Comparison of ENCODE assay signal across 15 cellular contexts in the genomic region with DNA sequence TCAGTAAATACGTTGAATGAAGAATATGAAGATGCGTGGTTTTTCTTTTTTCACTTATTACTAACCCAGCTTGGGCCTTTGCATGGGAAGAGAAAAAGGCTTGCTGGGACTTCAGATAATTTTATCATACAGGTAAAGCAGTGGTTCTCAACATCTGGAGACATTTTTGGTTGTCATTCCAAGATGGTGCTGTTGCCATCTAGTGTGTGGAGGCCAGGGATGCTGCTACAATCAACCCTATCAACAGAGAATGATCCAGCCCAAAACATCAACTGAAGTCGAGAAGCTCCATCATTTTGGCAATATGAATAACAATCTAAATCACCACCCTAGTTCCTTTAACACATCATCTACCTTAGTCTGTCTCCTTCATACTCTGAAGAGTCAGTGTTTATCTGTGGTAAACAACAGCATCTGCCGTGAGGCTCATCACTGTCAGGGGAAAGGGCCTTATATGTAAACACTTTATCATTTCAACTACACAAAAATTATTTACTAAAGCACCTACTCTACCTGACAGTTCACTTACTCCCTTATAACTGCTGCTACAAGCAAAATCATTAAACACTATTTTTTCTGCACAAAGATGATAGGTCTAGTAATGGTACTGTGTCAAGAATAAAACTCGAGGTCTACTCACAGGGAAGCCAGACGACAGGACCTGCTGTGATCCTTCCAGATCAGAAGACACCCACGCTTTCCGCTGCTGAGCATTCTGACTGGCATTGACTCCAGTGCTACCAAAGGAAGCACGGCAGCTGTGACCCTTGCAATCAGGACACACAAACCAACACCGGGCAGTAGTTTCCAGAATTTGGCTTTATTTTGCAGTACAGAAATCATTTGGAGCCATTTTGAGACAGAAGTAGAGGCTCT. TPM values are rescaled to one million over a fixed set of nuclear protein-coding genes. Genes with fewer than 3 reads are reported as not detected.
DNase-seq lines count a peak whose midpoint lies in the region; ATAC-seq and TF ChIP-seq lines count a peak whose summit lies in the region.
"Had no signal": no experiment of that assay in that cellular context is flagged by ENCODE, and none has a peak within 500 bp of the region (broad histone marks: within the 10 kb centered on the region; RNA-seq: fewer than 3 reads in every experiment).

No MANE protein-coding gene starts in this region.

- peak; percentile 12 for ATAC-seq in activated CD8-positive, alpha-beta memory T cell treated with anti-CD3 and anti-CD28 coated beads, Interleukin-2, amount 10 ng/mL, durations not matched to agents 7 days and 5 days
- ATAC-seq: sciatic nerve had no signal

- H3K27me3 Mint-ChIP-seq in activated CD8-positive, alpha-beta memory T cell treated with anti-CD3 and anti-CD28 coated beads, Interleukin-2, amount 10 ng/mL, durations not matched to agents 7 days and 5 days: no peaks in the 10 kb centered on the region
- no peaks in the 10 kb centered on the region; the same call in 1 of the 2 replicates for H3K27me3 Mint-ChIP-seq in HFFc6 (ENCODE audit: insufficient read depth)
- no peaks in the 10 kb centered on the region for H3K27me3 Mint-ChIP-seq in activated naive CD8-positive, alpha-beta T cell treated with anti-CD3 and anti-CD28 coated beads for 36 hours
- H3K27me3 Mint-ChIP-seq in nephron progenitor cell (ENCODE audit: low read depth, poor library complexity): no peaks in the 10 kb centered on the region

- no peaks in the 10 kb centered on the region for H3K4me1 ChIP-seq in GM23248 (ENCODE audit: insufficient read depth)

- in situ Hi-C loops in GM23248 (cut with MboI): no loop called here

- no peaks in the 10 kb centered on the region for H3K9me3 ChIP-seq in WERI-Rb-1 (ENCODE audit: severe bottlenecking)
- H3K9me3 ChIP-seq in GM23248 (ENCODE audit: low read depth): no peaks in the 10 kb centered on the region

- no peak overlapping the region for H2AFZ ChIP-seq in GM23248

- peaks cover 85% of the 10 kb centered on the region for H3F3A ChIP-seq in GM23248 (ENCODE audit: insufficient read depth)

- H3K36me3 Mint-ChIP-seq in activated CD8-positive, alpha-beta memory T cell treated with anti-CD3 and anti-CD28 coated beads, Interleukin-2, amount 10 ng/mL, durations not matched to agents 7 days and 5 days: peaks cover 66% of the 10 kb centered on the region
- H3K36me3 Mint-ChIP-seq in HFFc6 (ENCODE audit: low read depth) (peaks cover 67% of the 10 kb centered on the region), nephron progenitor cell (ENCODE audit: low read depth) (peaks cover 78% of the 10 kb centered on the region)
- H3K36me3 Mint-ChIP-seq in activated naive CD8-positive, alpha-beta T cell treated with anti-CD3 and anti-CD28 coated beads for 36 hours: peaks cover 56% of the 10 kb centered on the region

- no peak overlapping the region for H3K4me2 ChIP-seq in GM23248 (ENCODE audit: unreplicated experiment)

- no peaks in the 10 kb centered on the region for H4K20me1 ChIP-seq in GM23248 (ENCODE audit: insufficient read depth)

- TF ChIP-seq CTCF in HFFc6 (IDR thresholded peaks at IDR 0.05) (no peak; the same call in 1 of the 2 replicates), nephron progenitor cell (IDR thresholded peaks at IDR 0.05) (no peak), WERI-Rb-1 (IDR thresholded peaks at IDR 0.05; ENCODE audit: low read depth, low read length) (no peak)

- CTCF ChIA-PET in activated CD8-positive, alpha-beta memory T cell treated with anti-CD3 and anti-CD28 coated beads, Interleukin-2, amount 10 ng/mL, durations not matched to agents 7 days and 5 days (lab: Charles Lee): interaction anchor here (1.6 kb wide), 1 partner anchor 13 kb away, joined by 3 read pairs; no protein-coding TSS in a partner anchor

- H3K4me3 ChIP-seq in WERI-Rb-1 (ENCODE audit: low read depth, low read length) (no peak overlapping the region), GM23248 (no peak overlapping the region)
- H3K4me3 ChIP-seq: SK-N-MC had no signal

- no peak overlapping the region for H3K9ac ChIP-seq in GM23248

- WGBS in GM23248 (ENCODE audit: low coverage in 1 of 2, low lambda C conversion rate in 2 of 2, missing lambda C conversion rate in 2 of 2), 2 experiments: 90 to 91% methylated on average over 10 of the region's 10 CpGs

- H3K79me2 ChIP-seq in GM23248 (ENCODE audit: insufficient read depth): peaks cover 58% of the 10 kb centered on the region

- H3K9me2 ChIP-seq in GM23248 (ENCODE audit: insufficient read depth): no peaks in the 10 kb centered on the region

- H3K27me3 ChIP-seq in WERI-Rb-1 (ENCODE audit: insufficient read depth, low read depth, severe bottlenecking): no peaks in the 10 kb centered on the region
- no peaks in the 10 kb centered on the region for H3K27me3 ChIP-seq in GM23248 (replicated peaks; ENCODE audit: insufficient read depth)

- no peak for DNase-seq in activated CD8-positive, alpha-beta memory T cell treated with anti-CD3 and anti-CD28 coated beads, Interleukin-2, amount 10 ng/mL, durations not matched to agents 7 days and 5 days
- no peak for DNase-seq in activated CD8-positive, alpha-beta memory T cell treated with anti-CD3 and anti-CD28 coated beads for 24 hours
- DNase-seq in HFFc6 (no peak), nephron progenitor cell (no peak), NCI-H187 treated with DMSO at 0.1 percent for 48 hours (lab: John Stamatoyannopoulos, UW) (no peak), WERI-Rb-1 (no peak), GM23248 (no peak)
- no peak for DNase-seq in activated naive CD8-positive, alpha-beta T cell treated with anti-CD3 and anti-CD28 coated beads for 36 hours
- DNase-seq: ACHN; activated CD4-positive, CD25-positive, alpha-beta regulatory T cell; GOT3; NCI-H226; stimulated activated CD4-positive, alpha-beta T cell treated with anti-CD3 and anti-CD28 coated beads, Interleukin-4, amount 100 ng/mL, for 1 hour had no signal

- no peak overlapping the region for H3K4me3 Mint-ChIP-seq in activated CD8-positive, alpha-beta memory T cell treated with anti-CD3 and anti-CD28 coated beads, Interleukin-2, amount 10 ng/mL, durations not matched to agents 7 days and 5 days
- H3K4me3 Mint-ChIP-seq in HFFc6: no peak overlapping the region
- no peak overlapping the region for H3K4me3 Mint-ChIP-seq in activated naive CD8-positive, alpha-beta T cell treated with anti-CD3 and anti-CD28 coated beads for 36 hours
- H3K4me3 Mint-ChIP-seq in nephron progenitor cell: no peak overlapping the region

- peaks cover 21% of the 10 kb centered on the region for H3K4me1 Mint-ChIP-seq in activated CD8-positive, alpha-beta memory T cell treated with anti-CD3 and anti-CD28 coated beads, Interleukin-2, amount 10 ng/mL, durations not matched to agents 7 days and 5 days
- H3K4me1 Mint-ChIP-seq in HFFc6 (ENCODE audit: low read depth) (no peaks in the 10 kb centered on the region), nephron progenitor cell (no peaks in the 10 kb centered on the region)
- H3K4me1 Mint-ChIP-seq in activated naive CD8-positive, alpha-beta T cell treated with anti-CD3 and anti-CD28 coated beads for 36 hours: peaks cover 9% of the 10 kb centered on the region

- no peaks in the 10 kb centered on the region for H3K9me3 Mint-ChIP-seq in activated CD8-positive, alpha-beta memory T cell treated with anti-CD3 and anti-CD28 coated beads, Interleukin-2, amount 10 ng/mL, durations not matched to agents 7 days and 5 days (ENCODE audit: low read depth)
- H3K9me3 Mint-ChIP-seq in HFFc6 (no peaks in the 10 kb centered on the region), nephron progenitor cell (no peaks in the 10 kb centered on the region)
- H3K9me3 Mint-ChIP-seq in activated naive CD8-positive, alpha-beta T cell treated with anti-CD3 and anti-CD28 coated beads for 36 hours: no peaks in the 10 kb centered on the region

- no peak overlapping the region for H3K27ac ChIP-seq in WERI-Rb-1
- H3K27ac ChIP-seq in GM23248: no peak overlapping the region
- H3K27ac ChIP-seq: SK-N-MC had no signal

- peak overlapping the region; percentile 34 for H3K27ac Mint-ChIP-seq in activated CD8-positive, alpha-beta memory T cell treated with anti-CD3 and anti-CD28 coated beads, Interleukin-2, amount 10 ng/mL, durations not matched to agents 7 days and 5 days
- H3K27ac Mint-ChIP-seq in HFFc6 (peak overlapping the region; percentile 53), nephron progenitor cell (peak overlapping the region; percentile 86)
- H3K27ac Mint-ChIP-seq in activated naive CD8-positive, alpha-beta T cell treated with anti-CD3 and anti-CD28 coated beads for 36 hours: peak overlapping the region; percentile 54

- H3K36me3 ChIP-seq in WERI-Rb-1 (peaks cover 24% of the 10 kb centered on the region), GM23248 (ENCODE audit: low read depth) (peaks cover 94% of the 10 kb centered on the region)

RNA-seq across cellular contexts. Expression of a gene that starts 48.6 kb away (rescaled TPM):
- total RNA-seq in activated CD8-positive, alpha-beta memory T cell treated with anti-CD3 and anti-CD28 coated beads, Interleukin-2, amount 10 ng/mL, durations not matched to agents 7 days and 5 days: 100 to 1,000 TPM; 196 to 263 TPM
- total RNA-seq in HFFc6 (2021; fragmentation: NEBNext Ultra II Directional; extraction: Animal tissue kit (Norgen Biotek cat#: 25700)): 100 to 1,000 TPM; 248 to 267 (median 259) TPM
- total RNA-seq in activated naive CD8-positive, alpha-beta T cell treated with anti-CD3 and anti-CD28 coated beads for 36 hours: 100 to 1,000 TPM; 335 to 339 TPM
- total RNA-seq in GM23248 (2014; rRNA removed; shearing (Covaris generic)): 311 and 350 TPM in 2 replicates
- polyA plus RNA-seq in GM23248 (2016; fragmentation: Nextera tagmentation; extraction: Ambion mirVana): 195 and 206 TPM in 2 replicates

Comparison
In these comparisons a context has a peak if more than half of its experiments do, and no peak if none do; other contexts are left out.
1. H3K27ac Mint-ChIP-seq: peak in every context shown above with its lines; median percentile 86 in nephron progenitor cell; 54 in activated naive CD8-positive, alpha-beta T cell treated with anti-CD3 and anti-CD28 coated beads for 36 hours; 53 in HFFc6; 34 in activated CD8-positive, alpha-beta memory T cell treated with anti-CD3 and anti-CD28 coated beads, Interleukin-2, amount 10 ng/mL, durations not matched to agents 7 days and 5 days.